25 cellular contexts compared by ENCODE assay signal in genomic region chr3:129081503-129081902, GRCh38. TPM values are rescaled to one million over a fixed set of nuclear protein-coding genes. Genes with fewer than 3 reads are reported as not detected.
"Had no signal": no experiment of that assay in that cellular context is flagged by ENCODE, and none has a peak within 500 bp of the region (broad histone marks: within the 10 kb centered on the region; RNA-seq: fewer than 3 reads in every experiment).

No MANE protein-coding gene starts in this region.

- H3K79me2 ChIP-seq: hepatocyte had no signal

- H3K4me2 ChIP-seq: hepatocyte had no signal

- H3K27me3 ChIP-seq: hepatocyte, pancreas, tibial artery, upper lobe of left lung, uterus had no signal

- DNase-seq: effector CD4-positive, alpha-beta T cell; endodermal cell; foreskin melanocyte; head of caudate nucleus; kidney; left cardiac atrium; left ventricle myocardium superior; mesendoderm; naive B cell; occipital lobe; small intestine; stimulated activated CD4-positive, alpha-beta T cell treated with anti-CD3 and anti-CD28 coated beads, Interleukin-12 subunit alpha, Interleukin-12 subunit beta, amount 100 ng/mL, for 4 hours; stimulated activated naive CD8-positive, alpha-beta T cell treated with anti-CD3 and anti-CD28 coated beads, Interleukin-15, Interleukin-2, amounts not matched to agents 100 U/mL and 50 U/mL, for 24 hours; tibial artery; upper lobe of left lung; uterus had no signal

- H3K27ac Mint-ChIP-seq: endodermal cell, progenitor cell of endocrine pancreas had no signal

- H3K4me1 ChIP-seq: pancreas, uterus had no signal

- H3K36me3 ChIP-seq: pancreas, tibial artery, upper lobe of left lung, uterus had no signal

- H3K4me1 Mint-ChIP-seq: endodermal cell had no signal

- ATAC-seq: left cardiac atrium; left ventricle myocardium superior; pancreas; right cardiac atrium; stimulated activated naive CD8-positive, alpha-beta T cell treated with anti-CD3 and anti-CD28 coated beads, Interleukin-15, Interleukin-2, amounts not matched to agents 100 U/mL and 50 U/mL, for 24 hours had no signal

- H3K9me3 Mint-ChIP-seq: endodermal cell, naive B cell had no signal

- H3K4me3 ChIP-seq: coronary artery, hepatocyte, lung, pancreas, tibial artery, upper lobe of left lung, uterus had no signal

- H3K4me3 Mint-ChIP-seq: endodermal cell had no signal

- H3K27ac ChIP-seq: coronary artery, hepatocyte, pancreas, tibial artery, upper lobe of left lung, uterus had no signal

- H3K9me3 ChIP-seq: pancreas, tibial artery, upper lobe of left lung, uterus had no signal

- H2AFZ ChIP-seq: hepatocyte had no signal

- H3K36me3 Mint-ChIP-seq: naive B cell had no signal

- H3K27me3 Mint-ChIP-seq: naive B cell, progenitor cell of endocrine pancreas had no signal

RNA-seq across cellular contexts. Expression of gene GP9, which starts 20.9 kb away (rescaled TPM):
- total RNA-seq: dermis microvascular lymphatic vessel endothelial cell, endodermal cell, hepatocyte, kidney, left ventricle myocardium superior, occipital lobe, pancreas, progenitor cell of endocrine pancreas, right cardiac atrium had no signal
- polyA plus RNA-seq: esophagus, hepatocyte, neural cell, right cardiac atrium had no signal
